22 cellular contexts compared by ENCODE assay signal in genomic region chr12:123397400-123397799, GRCh38. TPM values are rescaled to one million over a fixed set of nuclear protein-coding genes. Genes with fewer than 3 reads are reported as not detected.
A peak's percentile ranks its signal among the peaks of the same experiment; 100 is the strongest.
DNase-seq lines count a peak whose midpoint lies in the region; ATAC-seq and TF ChIP-seq lines count a peak whose summit lies in the region.
"Had no signal": no experiment of that assay in that cellular context is flagged by ENCODE, and none has a peak within 500 bp of the region (broad histone marks: within the 10 kb centered on the region; RNA-seq: fewer than 3 reads in every experiment).

No MANE protein-coding gene starts in this region.

- peaks cover 37 to 46% of the 10 kb centered on the region in 2 donors for H3K36me3 ChIP-seq in mucosa of rectum (ENCODE audit: control insufficient read depth in 2 of 2, insufficient read depth in 2 of 2, low read length in 2 of 2)
- H3K36me3 ChIP-seq in thoracic aorta: peaks cover 40% of the 10 kb centered on the region

- no peak overlapping the region for H3K4me3 ChIP-seq in mucosa of rectum (ENCODE audit: low read length in 2 of 2)
- H3K4me3 ChIP-seq in thoracic aorta: peak overlapping the region; percentile 58
- H3K4me3 ChIP-seq: heart right ventricle had no signal

- DNase-seq in GM03348 (ENCODE audit: low spot score) (peak; percentile 41), thoracic aorta (ENCODE audit: low spot score) (no peak)
- no peak for DNase-seq in stimulated activated CD4-positive, alpha-beta T cell treated with anti-CD3 and anti-CD28 coated beads, Interleukin-1b, Interleukin-23, amount 100 ng/mL, for 48 hours
- DNase-seq: activated CD4-positive, alpha-beta T cell treated with anti-CD3 and anti-CD28 coated beads, Interleukin-2, amount 10 ng/mL, durations not matched to agents 24 days and 14 days; activated gamma-delta T cell treated with Interleukin-2 at 50 U/mL for 16 hours; amniotic stem cell; CD4-positive, alpha-beta T cell; central memory CD4-positive, alpha-beta T cell; DMS153; effector memory CD8-positive, alpha-beta T cell; GF-D8; heart right ventricle; KG1; NCI-H187; NCI-H226; NCI-H774; SHP77 had no signal

- no peak for TF ChIP-seq CTCF in thoracic aorta (IDR thresholded peaks at IDR 0.05)

- ATAC-seq in thoracic aorta (ENCODE audit: insufficient number of reproducible peaks, low FRiP score, low read depth) (no peak), HG02642 (IDR thresholded peaks at IDR 0.05; ENCODE audit: poor library complexity, unreplicated experiment) (no peak), HG03097 (IDR thresholded peaks at IDR 0.05; ENCODE audit: low FRiP score, unreplicated experiment) (no peak), GM19328 (IDR thresholded peaks at IDR 0.05; ENCODE audit: unreplicated experiment) (no peak)
- ATAC-seq: effector memory CD8-positive, alpha-beta T cell had no signal

- H3K27ac ChIP-seq in cingulate gyrus (ENCODE audit: low read depth, low read length): peak overlapping the region; percentile 77
- H3K27ac ChIP-seq in mucosa of rectum (ENCODE audit: low read depth in 2 of 2, low read length in 2 of 2): peak overlapping the region; percentile 25 to 63
- H3K27ac ChIP-seq in thoracic aorta: peak overlapping the region; percentile 94 to 97

- no peak overlapping the region for H3K9ac ChIP-seq in mucosa of rectum (ENCODE audit: low read depth in 1 of 2, low read length in 2 of 2)

- H3K4me1 ChIP-seq in mucosa of rectum (ENCODE audit: control insufficient read depth in 2 of 2, insufficient read depth in 2 of 2, low read length in 2 of 2): peaks cover 7 to 18% of the 10 kb centered on the region in 2 donors
- peaks cover 49 to 93% of the 10 kb centered on the region in 2 donors for H3K4me1 ChIP-seq in thoracic aorta (ENCODE audit: control insufficient read depth in 1 of 2, low read depth in 2 of 2)

- no peaks in the 10 kb centered on the region for H3K27me3 ChIP-seq in mucosa of rectum (ENCODE audit: control insufficient read depth in 2 of 2, insufficient read depth in 2 of 2, low read length in 2 of 2)
- no peaks in the 10 kb centered on the region for H3K27me3 ChIP-seq in thoracic aorta (replicated peaks; ENCODE audit: insufficient read depth)
- H3K27me3 ChIP-seq: heart right ventricle had no signal

- no peaks in the 10 kb centered on the region for H3K9me3 ChIP-seq in mucosa of rectum (ENCODE audit: control insufficient read depth in 2 of 2, low read length in 2 of 2)
- no peaks in the 10 kb centered on the region for H3K9me3 ChIP-seq in thoracic aorta
- H3K9me3 ChIP-seq: heart right ventricle had no signal

RNA-seq across cellular contexts. Expression of gene KMT5A, which starts 13.5 kb away (rescaled TPM):
- total RNA-seq in thoracic aorta: 10 to 100 TPM; 34.1 to 42.7 TPM

RNA-seq across cellular contexts. Expression of gene SBNO1, which starts 32.8 kb away (rescaled TPM):
- 10 to 100 TPM; 15.6 to 25.0 TPM for total RNA-seq in thoracic aorta

RNA-seq across cellular contexts. Expression of gene RILPL2, which starts 39.1 kb away (rescaled TPM):
- total RNA-seq in thoracic aorta: 10 to 100 TPM; 15.9 to 18.1 TPM

Comparison
In these comparisons a context has a peak if more than half of its experiments do, and no peak if none do; other contexts are left out.
1. H3K27ac ChIP-seq: peak in every context shown above with its lines; median percentile 96 in thoracic aorta; 77 in cingulate gyrus; 44 in mucosa of rectum.